In the genomic region with DNA sequence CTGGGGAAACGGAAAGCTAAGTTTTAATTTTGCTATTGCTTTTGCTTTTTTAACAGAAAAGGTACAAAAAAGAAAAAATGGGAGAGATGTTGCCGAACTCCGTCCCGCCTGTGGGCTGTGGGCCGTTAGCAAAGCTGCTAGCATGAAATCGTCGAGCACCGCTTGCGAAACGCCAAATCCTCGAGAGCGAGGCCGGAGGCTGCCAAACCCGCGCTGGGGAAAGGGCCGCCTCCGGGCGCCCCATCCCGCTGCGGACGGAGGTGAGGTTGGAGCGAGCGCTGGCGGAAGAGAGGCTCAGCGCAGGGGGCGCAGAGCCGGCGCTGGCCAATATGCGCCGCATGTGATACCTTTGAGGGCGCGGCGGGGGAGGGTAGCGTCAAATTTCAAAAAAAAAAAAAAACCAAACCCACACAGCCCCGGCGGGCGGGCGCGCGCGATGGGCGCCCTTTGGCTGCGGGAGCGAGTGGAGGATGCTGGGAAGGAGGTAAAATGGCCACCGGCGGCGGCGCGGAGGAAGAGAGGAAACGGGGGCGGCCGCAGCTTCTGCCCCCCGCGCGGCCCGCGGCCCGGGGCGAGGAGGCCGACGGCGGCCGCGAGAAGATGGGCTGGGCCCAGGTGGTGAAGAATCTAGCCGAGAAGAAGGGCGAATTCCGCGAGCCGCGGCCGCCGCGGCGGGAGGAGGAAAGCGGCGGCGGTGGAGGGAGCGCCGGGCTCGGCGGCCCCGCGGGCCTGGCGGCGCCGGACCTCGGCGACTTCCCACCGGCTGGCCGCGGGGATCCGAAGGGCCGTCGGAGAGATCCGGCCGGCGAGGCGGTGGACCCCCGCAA, we compare ENCODE assay signal across 8 cellular contexts. TPM values are rescaled to one million over a fixed set of nuclear protein-coding genes. Genes with fewer than 3 reads are reported as not detected.
DNase-seq lines count a peak whose midpoint lies in the region; ATAC-seq and TF ChIP-seq lines count a peak whose summit lies in the region.

A gene with protein sequence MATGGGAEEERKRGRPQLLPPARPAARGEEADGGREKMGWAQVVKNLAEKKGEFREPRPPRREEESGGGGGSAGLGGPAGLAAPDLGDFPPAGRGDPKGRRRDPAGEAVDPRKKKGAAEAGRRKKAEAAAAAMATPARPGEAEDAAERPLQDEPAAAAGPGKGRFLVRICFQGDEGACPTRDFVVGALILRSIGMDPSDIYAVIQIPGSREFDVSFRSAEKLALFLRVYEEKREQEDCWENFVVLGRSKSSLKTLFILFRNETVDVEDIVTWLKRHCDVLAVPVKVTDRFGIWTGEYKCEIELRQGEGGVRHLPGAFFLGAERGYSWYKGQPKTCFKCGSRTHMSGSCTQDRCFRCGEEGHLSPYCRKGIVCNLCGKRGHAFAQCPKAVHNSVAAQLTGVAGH (plus strand): TSS at position 473 of the 827 bp plus-strand sequence. CDS start 17 bp downstream, at position 490.

- no peaks in the 10 kb centered on the region for H3K36me3 ChIP-seq in uterus

- peak within 1 kb of the TSS; percentile 79 to 94 for H3K4me3 ChIP-seq in uterus

- TF ChIP-seq CTCF in uterus (IDR thresholded peaks at IDR 0.05): peak in 3 of 4 experiments; percentile 26 to 35 (median 29)

- H3K4me1 ChIP-seq in uterus: peaks cover 0 to 6% of the 10 kb centered on the region in 2 donors

- intact Hi-C loops in left ventricle myocardium superior (cut with micrococcal nuclease) (no loop called here), uterus (cut with DNase I; ENCODE audit: low total_unique reads) (no loop called here)

- peak; percentile 65 to 70 for TF ChIP-seq POLR2A in uterus (IDR thresholded peaks at IDR 0.05)

- no peaks in the 10 kb centered on the region for H3K9me3 ChIP-seq in uterus

- H3K27ac ChIP-seq in uterus: peak within 1 kb of the TSS; percentile 96 to 98

- H3K27me3 ChIP-seq in uterus: no peaks in the 10 kb centered on the region

- DNase-seq in NCI-H146 treated with DMSO at 0.1 percent for 48 hours (lab: John Stamatoyannopoulos, UW; ENCODE audit: unreplicated experiment) (peak; percentile 89), T-helper 2 cell (peak; percentile 61 to 94 (median 76)), amygdala (lab: John Stamatoyannopoulos, UW) (peak in 48 of 56 donors; percentile 35 to 86 (median 67)), left ventricle myocardium superior (peak; percentile 93), pulmonary artery endothelial cell (ENCODE audit: low read depth, low spot score) (peak; percentile 53), uterus (peak; percentile 93 to 96)

- peak; percentile 83 for ATAC-seq in GM18498 (IDR thresholded peaks at IDR 0.05; ENCODE audit: unreplicated experiment)
- ATAC-seq in HG02870 (IDR thresholded peaks at IDR 0.05; ENCODE audit: unreplicated experiment): peak; percentile 66
- ATAC-seq in left ventricle myocardium superior: peak; percentile 93

RNA-seq across cellular contexts. Expression of the gene that starts here (rescaled TPM):
- 11.0 TPM for total RNA-seq in left ventricle myocardium superior
- total RNA-seq in pulmonary artery endothelial cell: 19.0 and 25.6 TPM in 2 replicates
- total RNA-seq in uterus: 10 to 100 TPM in 3 of 4 donors, 1 to 10 TPM in 1; 3.3 to 56.7 (median 19.2) TPM

Comparison
In these comparisons a context has a peak if more than half of its experiments do, and no peak if none do; other contexts are left out.
1. Peak in every context shown above with its lines: DNase-seq, ATAC-seq, H3K4me3 ChIP-seq and H3K27ac ChIP-seq.